ENCODE assay signal across 26 cellular contexts in genomic region chr6:74768120-74768519, GRCh38.
"Had no signal": no experiment of that assay in that cellular context is flagged by ENCODE, and none has a peak within 500 bp of the region (broad histone marks: within the 10 kb centered on the region; RNA-seq: fewer than 3 reads in every experiment).

No MANE protein-coding gene starts in this region.

- H3K4me3 ChIP-seq: cardiac muscle cell, coronary artery, vagina had no signal

- H3K36me3 ChIP-seq: cardiac muscle cell, vagina had no signal

- H3K27ac Mint-ChIP-seq: activated CD4-positive, alpha-beta T cell treated with anti-CD3 and anti-CD28 coated beads for 36 hours; activated naive CD8-positive, alpha-beta T cell; effector memory CD8-positive, alpha-beta T cell; immature natural killer cell; mesothelial cell of epicardium; naive B cell; T-helper 2 cell treated with Interferon-gamma antibody and Interleukin-4, amounts not matched to agents 5 μg/mL and 100 μg/mL, for 36 hours; type B pancreatic cell had no signal

- H3K27ac ChIP-seq: cardiac muscle cell, coronary artery, vagina had no signal

- H3K27me3 Mint-ChIP-seq: activated CD4-positive, alpha-beta T cell treated with anti-CD3 and anti-CD28 coated beads for 36 hours; activated naive CD8-positive, alpha-beta T cell; effector memory CD8-positive, alpha-beta T cell; naive B cell; type B pancreatic cell had no signal

- H3K27me3 ChIP-seq: cardiac muscle cell, vagina had no signal

- H3K4me1 Mint-ChIP-seq: activated CD4-positive, alpha-beta T cell treated with anti-CD3 and anti-CD28 coated beads for 36 hours; immature natural killer cell; mesothelial cell of epicardium; naive B cell had no signal

- H3K9me3 ChIP-seq: vagina had no signal

- H3K4me1 ChIP-seq: vagina had no signal

- H3K36me3 Mint-ChIP-seq: activated naive CD8-positive, alpha-beta T cell; immature natural killer cell; mesothelial cell of epicardium; naive B cell; type B pancreatic cell had no signal

- DNase-seq: activated CD4-positive, alpha-beta T cell treated with anti-CD3 and anti-CD28 coated beads for 36 hours; activated CD4-positive, alpha-beta T cell treated with anti-CD3 and anti-CD28 coated beads, Interleukin-2, amount 50 U/mL, for 4 hours; activated CD4-positive, CD25-positive, alpha-beta regulatory T cell; activated effector memory CD4-positive, alpha-beta T cell treated with Interleukin-2 at 50 U/mL for 16 hours; activated naive CD4-positive, alpha-beta T cell treated with Interleukin-2 at 50 U/mL for 16 hours; activated T-cell treated with anti-CD3 and anti-CD28 coated beads for 4 hours; anterior cingulate cortex; cerebellar nuclear complex; effector memory CD8-positive, alpha-beta T cell; head of caudate nucleus; hypothalamus; immature natural killer cell; kidney; naive B cell; posterior cingulate gyrus; right cardiac atrium; stimulated activated CD4-positive, alpha-beta T cell treated with anti-CD3 and anti-CD28 coated beads, Interleukin-2, amount 100 ng/mL, for 48 hours; stimulated activated naive CD4-positive, alpha-beta T cell treated with Interleukin-2 at 50 U/mL for 16 hours; T-helper 1 cell had no signal

- H3K9me3 Mint-ChIP-seq: mesothelial cell of epicardium, type B pancreatic cell had no signal

- H3K4me3 Mint-ChIP-seq: activated CD4-positive, alpha-beta T cell treated with anti-CD3 and anti-CD28 coated beads for 36 hours; activated naive CD8-positive, alpha-beta T cell; effector memory CD8-positive, alpha-beta T cell; immature natural killer cell; mesothelial cell of epicardium; naive B cell; T-helper 2 cell treated with Interferon-gamma antibody and Interleukin-4, amounts not matched to agents 5 μg/mL and 100 μg/mL, for 36 hours; type B pancreatic cell had no signal
